31 cellular contexts compared by ENCODE assay signal in genomic region chr19:282501-282900, GRCh38. TPM values are rescaled to one million over a fixed set of nuclear protein-coding genes. Genes with fewer than 3 reads are reported as not detected.
"Had no signal": no experiment of that assay in that cellular context is flagged by ENCODE, and none has a peak within 500 bp of the region (broad histone marks: within the 10 kb centered on the region; RNA-seq: fewer than 3 reads in every experiment).

No MANE protein-coding gene starts in this region.

- H3K27me3 ChIP-seq: breast epithelium, foreskin keratinocyte, ovary had no signal

- H3K36me3 ChIP-seq: breast epithelium, heart left ventricle, ovary, prostate gland, sigmoid colon, upper lobe of right lung, WERI-Rb-1 had no signal

- DNase-seq: activated CD4-positive, alpha-beta memory T cell treated with anti-CD3 and anti-CD28 coated beads for 36 hours; activated CD4-positive, alpha-beta T cell treated with anti-CD3 and anti-CD28 coated beads, Interleukin-2, amount 10 ng/mL, durations not matched to agents 24 days and 14 days; activated CD4-positive, CD25-positive, alpha-beta regulatory T cell treated with anti-CD3 and anti-CD28 coated beads, Interleukin-2, amount 50 U/mL, for 72 hours; activated CD8-positive, alpha-beta memory T cell treated with anti-CD3 and anti-CD28 coated beads, Interleukin-2, amount 50 U/mL, for 4 hours; activated gamma-delta T cell treated with Interleukin-2 at 50 U/mL for 16 hours; activated T-cell treated with anti-CD3 and anti-CD28 coated beads, Interleukin-2, amount 50 U/mL, for 1 hour; dermis blood vessel endothelial cell; effector CD4-positive, alpha-beta T cell; foreskin keratinocyte; heart left ventricle; hypothalamus; immature natural killer cell; kidney; left colon; naive B cell; nephron progenitor cell; ovary; retina; sigmoid colon; stimulated activated CD4-positive, alpha-beta T cell treated with anti-CD3 and anti-CD28 coated beads, Interleukin-4, amount 100 ng/mL, for 4 hours; stimulated activated CD8-positive, alpha-beta memory T cell treated with anti-CD3 and anti-CD28 coated beads, Interleukin-4, amount 100 ng/mL, for 48 hours; stimulated activated naive CD8-positive, alpha-beta T cell treated with anti-CD3 and anti-CD28 coated beads, Interleukin-15, amount 100 ng/mL, for 72 hours; T-helper 9 cell; WERI-Rb-1 had no signal

- H3K4me3 ChIP-seq: breast epithelium, esophagus muscularis mucosa, heart left ventricle, ovary, prostate gland, sigmoid colon, suprapubic skin, tibial artery, upper lobe of right lung had no signal

RNA-seq across cellular contexts. Expression of gene PLPP2, which starts 8.7 kb away (rescaled TPM):
- total RNA-seq: activated CD8-positive, alpha-beta memory T cell treated with anti-CD3 and anti-CD28 coated beads for 36 hours had no signal
